ENCODE assay signal across 2 cellular contexts in genomic region chrX:101274198-101274597, GRCh38.
TF ChIP-seq lines count a peak whose summit lies in the region.

No MANE protein-coding gene starts in this region.

TF ChIP-seq in HepG2, 621 proteins besides CTCF, POLR2A, EP300 and RAD21:
- no peak for TF ChIP-seq SETDB1 (CRISPR knock-in tag; IDR thresholded peaks at IDR 0.05; ENCODE audit: borderline replicate concordance)
- TF ChIP-seq TCF7 (IDR thresholded peaks at IDR 0.05; ENCODE audit: low read depth), result no peak
- TF ChIP-seq PREB (CRISPR knock-in tag; IDR thresholded peaks at IDR 0.05), result no peak
- no peak for TF ChIP-seq ZFP37 (CRISPR knock-in tag; IDR thresholded peaks at IDR 0.05; ENCODE audit: borderline replicate concordance)
- no peak for TF ChIP-seq ASH2L (IDR thresholded peaks at IDR 0.05; ENCODE audit: insufficient read length, low read depth, low read length)
- no peak for TF ChIP-seq TMF1 (CRISPR knock-in tag; IDR thresholded peaks at IDR 0.05; ENCODE audit: low read depth)
- TF ChIP-seq MAFK (conservative IDR thresholded peaks at IDR 0.05 in 1 of 2, IDR thresholded peaks at IDR 0.05 in 1 of 2; ENCODE audit: low read length in 2 of 2), result peak; percentile 35 to 72
- no peak for TF ChIP-seq ZNF704 (CRISPR knock-in tag; IDR thresholded peaks at IDR 0.05; ENCODE audit: borderline replicate concordance)
- no peak for TF ChIP-seq CHCHD3 (CRISPR knock-in tag; IDR thresholded peaks at IDR 0.05)
- no peak for TF ChIP-seq ZNF12 (CRISPR knock-in tag; IDR thresholded peaks at IDR 0.05)
- TF ChIP-seq MAFF (IDR thresholded peaks at IDR 0.05; ENCODE audit: low read depth, low read length), result peak; percentile 63
- no peak for TF ChIP-seq GRHL1 (CRISPR knock-in tag; conservative IDR thresholded peaks at IDR 0.05)

TF ChIP-seq in IMR-90, 13 proteins besides CTCF, POLR2A, EP300 and RAD21:
- TF ChIP-seq MXI1 (IDR thresholded peaks at IDR 0.05; ENCODE audit: borderline replicate concordance, low read depth, low read length) (no peak), MAFK (IDR thresholded peaks at IDR 0.05; ENCODE audit: low read depth, low read length) (peak; percentile 75)
